Comparison of ENCODE assay signal across 10 cellular contexts in genomic region chr16:73056383-73056782, GRCh38. TPM values are rescaled to one million over a fixed set of nuclear protein-coding genes. Genes with fewer than 3 reads are reported as not detected.
DNase-seq lines count a peak whose midpoint lies in the region; ATAC-seq and TF ChIP-seq lines count a peak whose summit lies in the region.
"Had no signal": no experiment of that assay in that cellular context is flagged by ENCODE, and none has a peak within 500 bp of the region (broad histone marks: within the 10 kb centered on the region; RNA-seq: fewer than 3 reads in every experiment).

No MANE protein-coding gene starts in this region.

- H3K9me3 ChIP-seq in Peyer's patch (no peaks in the 10 kb centered on the region), esophagus squamous epithelium (no peaks in the 10 kb centered on the region), osteoblast (ENCODE audit: low read depth, low read length) (no peaks in the 10 kb centered on the region)

- H3K4me3 ChIP-seq in AG10803 (ENCODE audit: low read length) (peak overlapping the region; percentile 65), Peyer's patch (peak overlapping the region in 2 of 4 donors; percentile 84 to 86), esophagus squamous epithelium (peak overlapping the region in 3 of 4 donors; percentile 74 to 89 (median 88)), osteoblast (ENCODE audit: insufficient read depth, low read length) (peak overlapping the region; percentile 85)
- H3K4me3 ChIP-seq: K562 had no signal

- ATAC-seq in HG02852 (IDR thresholded peaks at IDR 0.05; ENCODE audit: unreplicated experiment) = no peak
- ATAC-seq: K562 had no signal

- H3K27me3 ChIP-seq in Peyer's patch (no peaks in the 10 kb centered on the region), esophagus squamous epithelium (peaks cover 0 to 9% (median 0%) of the 10 kb centered on the region in 4 donors), osteoblast (ENCODE audit: insufficient read depth, low read length) (no peaks in the 10 kb centered on the region)

- H3K27ac ChIP-seq in Peyer's patch (peak overlapping the region in 3 of 4 donors; percentile 75 to 94 (median 79)), esophagus squamous epithelium (peak overlapping the region; percentile 88 to 96 (median 92)), osteoblast (ENCODE audit: low read depth, low read length) (peak overlapping the region; percentile 87)

- no peak for TF ChIP-seq POLR2A in Peyer's patch (IDR thresholded peaks at IDR 0.05)
- no peak for TF ChIP-seq POLR2A in esophagus squamous epithelium (IDR thresholded peaks at IDR 0.05)

- WGBS in esophagus squamous epithelium, 2 donors = 60 to 88% methylated on average over 5 of the region's 5 CpGs

- intact Hi-C loops in esophagus squamous epithelium (cut with DNase I) = no loop called here

- H2AFZ ChIP-seq in osteoblast (ENCODE audit: low read length) = no peak overlapping the region

- peak overlapping the region; percentile 94 for H3K4me2 ChIP-seq in osteoblast (ENCODE audit: insufficient read depth, low read length)

- H4K20me1 ChIP-seq in osteoblast (ENCODE audit: insufficient read depth, low read length) = no peaks in the 10 kb centered on the region

- TF ChIP-seq CTCF in AG10803 (conservative IDR thresholded peaks at IDR 0.05; ENCODE audit: low read length) = no peak
- no peak for TF ChIP-seq CTCF in Peyer's patch (IDR thresholded peaks at IDR 0.05)
- no peak for TF ChIP-seq CTCF in esophagus squamous epithelium (IDR thresholded peaks at IDR 0.05)
- TF ChIP-seq CTCF in osteoblast (IDR thresholded peaks at IDR 0.05; ENCODE audit: extremely low read depth, low read depth, low read length) = no peak

- peaks cover 0 to 49% (median 1%) of the 10 kb centered on the region in 4 donors for H3K4me1 ChIP-seq in Peyer's patch
- peaks cover 30 to 65% (median 31%) of the 10 kb centered on the region in 3 donors for H3K4me1 ChIP-seq in esophagus squamous epithelium
- peaks cover 73% of the 10 kb centered on the region for H3K4me1 ChIP-seq in osteoblast (ENCODE audit: insufficient read depth, low read length)

- H3K36me3 ChIP-seq in Peyer's patch (no peaks in the 10 kb centered on the region), esophagus squamous epithelium (no peaks in the 10 kb centered on the region), osteoblast (ENCODE audit: insufficient read depth, low read length) (no peaks in the 10 kb centered on the region)

- no peak for DNase-seq in AG10803 (ENCODE audit: low read depth)
- peak in 1 of 3 donors; percentile 41 for DNase-seq in Peyer's patch
- no peak for DNase-seq in esophagus squamous epithelium (lab: John Stamatoyannopoulos, UW)
- DNase-seq in osteoblast (ENCODE audit: insufficient read length, low spot score, missing footprints) = no peak
- DNase-seq in cortex of kidney (lab: John Stamatoyannopoulos, UW) = no peak
- DNase-seq in amniotic stem cell (lab: John Stamatoyannopoulos, UW) = no peak
- no peak for DNase-seq in stimulated activated naive CD4-positive, alpha-beta T cell treated with Interleukin-2 at 50 U/mL for 16 hours (lab: John Stamatoyannopoulos, UW)
- DNase-seq: GF-D8 had no signal

- H3K79me2 ChIP-seq in osteoblast (ENCODE audit: insufficient read depth, low read length) = peaks cover 83% of the 10 kb centered on the region

RNA-seq across cellular contexts. Expression of gene ZFHX3, which starts 8.5 kb away (rescaled TPM):
- total RNA-seq in Peyer's patch (10 to 100 TPM in 3 of 4 donors, 1 to 10 TPM in 1; 6.3 to 39.6 (median 14.6) TPM), esophagus squamous epithelium (10 to 100 TPM in 1 of 4 donors, 1 to 10 TPM in 3; 3.5 to 12.8 (median 4.5) TPM), osteoblast (14.1 and 14.5 TPM in 2 replicates)
